In the genomic region with DNA sequence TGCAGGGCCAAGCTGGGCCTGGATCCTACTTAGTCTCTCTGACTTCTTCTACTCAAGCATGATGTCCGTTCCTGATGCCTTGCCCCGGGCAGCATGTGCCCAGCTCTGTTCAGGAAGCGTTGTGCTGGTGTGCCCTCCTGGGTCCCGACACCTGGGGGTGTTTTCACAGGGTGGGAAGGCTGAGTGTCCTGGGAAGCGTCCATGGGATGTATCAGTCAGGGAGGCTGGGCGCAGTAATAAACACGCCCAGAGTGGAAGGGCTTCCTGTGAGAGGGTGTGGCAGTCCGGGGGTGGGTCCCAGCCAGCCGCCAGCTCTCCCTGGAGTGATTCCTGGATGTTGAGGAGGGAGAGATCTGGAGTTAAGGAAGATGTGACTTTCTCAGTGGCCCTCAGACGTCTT, we compare ENCODE assay signal across 2 cellular contexts.
TF ChIP-seq lines count a peak whose summit lies in the region.

No MANE protein-coding gene starts in this region.

TF ChIP-seq in HEK293, 187 proteins besides CTCF, POLR2A, EP300 and RAD21:
- TF ChIP-seq, protein P1, sequence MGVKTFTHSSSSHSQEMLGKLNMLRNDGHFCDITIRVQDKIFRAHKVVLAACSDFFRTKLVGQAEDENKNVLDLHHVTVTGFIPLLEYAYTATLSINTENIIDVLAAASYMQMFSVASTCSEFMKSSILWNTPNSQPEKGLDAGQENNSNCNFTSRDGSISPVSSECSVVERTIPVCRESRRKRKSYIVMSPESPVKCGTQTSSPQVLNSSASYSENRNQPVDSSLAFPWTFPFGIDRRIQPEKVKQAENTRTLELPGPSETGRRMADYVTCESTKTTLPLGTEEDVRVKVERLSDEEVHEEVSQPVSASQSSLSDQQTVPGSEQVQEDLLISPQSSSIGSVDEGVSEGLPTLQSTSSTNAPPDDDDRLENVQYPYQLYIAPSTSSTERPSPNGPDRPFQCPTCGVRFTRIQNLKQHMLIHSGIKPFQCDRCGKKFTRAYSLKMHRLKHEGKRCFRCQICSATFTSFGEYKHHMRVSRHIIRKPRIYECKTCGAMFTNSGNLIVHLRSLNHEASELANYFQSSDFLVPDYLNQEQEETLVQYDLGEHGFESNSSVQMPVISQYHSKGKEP (tag by site-specific recombination; IDR thresholded peaks at IDR 0.05), result no peak
- TF ChIP-seq, protein P2, sequence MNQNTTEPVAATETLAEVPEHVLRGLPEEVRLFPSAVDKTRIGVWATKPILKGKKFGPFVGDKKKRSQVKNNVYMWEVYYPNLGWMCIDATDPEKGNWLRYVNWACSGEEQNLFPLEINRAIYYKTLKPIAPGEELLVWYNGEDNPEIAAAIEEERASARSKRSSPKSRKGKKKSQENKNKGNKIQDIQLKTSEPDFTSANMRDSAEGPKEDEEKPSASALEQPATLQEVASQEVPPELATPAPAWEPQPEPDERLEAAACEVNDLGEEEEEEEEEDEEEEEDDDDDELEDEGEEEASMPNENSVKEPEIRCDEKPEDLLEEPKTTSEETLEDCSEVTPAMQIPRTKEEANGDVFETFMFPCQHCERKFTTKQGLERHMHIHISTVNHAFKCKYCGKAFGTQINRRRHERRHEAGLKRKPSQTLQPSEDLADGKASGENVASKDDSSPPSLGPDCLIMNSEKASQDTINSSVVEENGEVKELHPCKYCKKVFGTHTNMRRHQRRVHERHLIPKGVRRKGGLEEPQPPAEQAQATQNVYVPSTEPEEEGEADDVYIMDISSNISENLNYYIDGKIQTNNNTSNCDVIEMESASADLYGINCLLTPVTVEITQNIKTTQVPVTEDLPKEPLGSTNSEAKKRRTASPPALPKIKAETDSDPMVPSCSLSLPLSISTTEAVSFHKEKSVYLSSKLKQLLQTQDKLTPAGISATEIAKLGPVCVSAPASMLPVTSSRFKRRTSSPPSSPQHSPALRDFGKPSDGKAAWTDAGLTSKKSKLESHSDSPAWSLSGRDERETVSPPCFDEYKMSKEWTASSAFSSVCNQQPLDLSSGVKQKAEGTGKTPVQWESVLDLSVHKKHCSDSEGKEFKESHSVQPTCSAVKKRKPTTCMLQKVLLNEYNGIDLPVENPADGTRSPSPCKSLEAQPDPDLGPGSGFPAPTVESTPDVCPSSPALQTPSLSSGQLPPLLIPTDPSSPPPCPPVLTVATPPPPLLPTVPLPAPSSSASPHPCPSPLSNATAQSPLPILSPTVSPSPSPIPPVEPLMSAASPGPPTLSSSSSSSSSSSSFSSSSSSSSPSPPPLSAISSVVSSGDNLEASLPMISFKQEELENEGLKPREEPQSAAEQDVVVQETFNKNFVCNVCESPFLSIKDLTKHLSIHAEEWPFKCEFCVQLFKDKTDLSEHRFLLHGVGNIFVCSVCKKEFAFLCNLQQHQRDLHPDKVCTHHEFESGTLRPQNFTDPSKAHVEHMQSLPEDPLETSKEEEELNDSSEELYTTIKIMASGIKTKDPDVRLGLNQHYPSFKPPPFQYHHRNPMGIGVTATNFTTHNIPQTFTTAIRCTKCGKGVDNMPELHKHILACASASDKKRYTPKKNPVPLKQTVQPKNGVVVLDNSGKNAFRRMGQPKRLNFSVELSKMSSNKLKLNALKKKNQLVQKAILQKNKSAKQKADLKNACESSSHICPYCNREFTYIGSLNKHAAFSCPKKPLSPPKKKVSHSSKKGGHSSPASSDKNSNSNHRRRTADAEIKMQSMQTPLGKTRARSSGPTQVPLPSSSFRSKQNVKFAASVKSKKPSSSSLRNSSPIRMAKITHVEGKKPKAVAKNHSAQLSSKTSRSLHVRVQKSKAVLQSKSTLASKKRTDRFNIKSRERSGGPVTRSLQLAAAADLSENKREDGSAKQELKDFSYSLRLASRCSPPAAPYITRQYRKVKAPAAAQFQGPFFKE (tag by site-specific recombination; IDR thresholded peaks at IDR 0.05; ENCODE audit: borderline replicate concordance), result no peak
- TF ChIP-seq, protein P3, sequence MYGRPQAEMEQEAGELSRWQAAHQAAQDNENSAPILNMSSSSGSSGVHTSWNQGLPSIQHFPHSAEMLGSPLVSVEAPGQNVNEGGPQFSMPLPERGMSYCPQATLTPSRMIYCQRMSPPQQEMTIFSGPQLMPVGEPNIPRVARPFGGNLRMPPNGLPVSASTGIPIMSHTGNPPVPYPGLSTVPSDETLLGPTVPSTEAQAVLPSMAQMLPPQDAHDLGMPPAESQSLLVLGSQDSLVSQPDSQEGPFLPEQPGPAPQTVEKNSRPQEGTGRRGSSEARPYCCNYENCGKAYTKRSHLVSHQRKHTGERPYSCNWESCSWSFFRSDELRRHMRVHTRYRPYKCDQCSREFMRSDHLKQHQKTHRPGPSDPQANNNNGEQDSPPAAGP (tag by site-specific recombination; IDR thresholded peaks at IDR 0.05), result 0 out of 2 replicates have a peak, but pooled peaks have one; percentile 32
- TF ChIP-seq KLF9 (tag by site-specific recombination; IDR thresholded peaks at IDR 0.05; ENCODE audit: low read depth) (0 out of 2 replicates have a peak, but pooled peaks have one; percentile 27), RBAK (tag by site-specific recombination; IDR thresholded peaks at IDR 0.05) (peak; percentile 99), PBX3 (CRISPR knock-in tag; IDR thresholded peaks at IDR 0.05) (no peak), KLF1 (tag by site-specific recombination; IDR thresholded peaks at IDR 0.05) (peak; percentile 47; the same call in 1 of the 2 replicates), ZBTB1 (tag by site-specific recombination; IDR thresholded peaks at IDR 0.05) (no peak), TRIM28 (IDR thresholded peaks at IDR 0.05; ENCODE audit: borderline replicate concordance, low read length) (peak; percentile 90; the same call in 1 of the 2 replicates)

TF ChIP-seq in K562, 482 proteins besides CTCF, POLR2A, EP300 and RAD21:
- TF ChIP-seq TRIM28 (IDR thresholded peaks at IDR 0.05) (peak; percentile 54; the same call in 1 of the 2 replicates), STAT5A (IDR thresholded peaks at IDR 0.05; ENCODE audit: borderline replicate concordance, low read length) (no peak), ATF7 (IDR thresholded peaks at IDR 0.05) (no peak), ZNF431 (CRISPR knock-in tag; IDR thresholded peaks at IDR 0.05) (no peak), ZSCAN29 (IDR thresholded peaks at IDR 0.05) (no peak), CBX1 (IDR thresholded peaks at IDR 0.05; ENCODE audit: low read depth) (0 out of 2 replicates have a peak, but pooled peaks have one; percentile 43), MTF1 (CRISPR knock-in tag; IDR thresholded peaks at IDR 0.05; ENCODE audit: borderline replicate concordance) (no peak), TEAD1 (CRISPR knock-in tag; IDR thresholded peaks at IDR 0.05) (no peak), ZEB2 (IDR thresholded peaks at IDR 0.05) (no peak), NFRKB (IDR thresholded peaks at IDR 0.05; ENCODE audit: low read depth) (no peak), HES1 (IDR thresholded peaks at IDR 0.05; ENCODE audit: low read depth) (no peak), KDM1A (IDR thresholded peaks at IDR 0.05) (0 out of 4 replicates have a peak, but pooled peaks of 1 of the 2 experiments have one; percentile 14), TAL1 (IDR thresholded peaks at IDR 0.05) (no peak), HNRNPUL1 (IDR thresholded peaks at IDR 0.05; ENCODE audit: low read length) (no peak), BCOR (IDR thresholded peaks at IDR 0.05) (0 out of 2 replicates have a peak, but pooled peaks have one; percentile 24)
- TF ChIP-seq, protein P4, sequence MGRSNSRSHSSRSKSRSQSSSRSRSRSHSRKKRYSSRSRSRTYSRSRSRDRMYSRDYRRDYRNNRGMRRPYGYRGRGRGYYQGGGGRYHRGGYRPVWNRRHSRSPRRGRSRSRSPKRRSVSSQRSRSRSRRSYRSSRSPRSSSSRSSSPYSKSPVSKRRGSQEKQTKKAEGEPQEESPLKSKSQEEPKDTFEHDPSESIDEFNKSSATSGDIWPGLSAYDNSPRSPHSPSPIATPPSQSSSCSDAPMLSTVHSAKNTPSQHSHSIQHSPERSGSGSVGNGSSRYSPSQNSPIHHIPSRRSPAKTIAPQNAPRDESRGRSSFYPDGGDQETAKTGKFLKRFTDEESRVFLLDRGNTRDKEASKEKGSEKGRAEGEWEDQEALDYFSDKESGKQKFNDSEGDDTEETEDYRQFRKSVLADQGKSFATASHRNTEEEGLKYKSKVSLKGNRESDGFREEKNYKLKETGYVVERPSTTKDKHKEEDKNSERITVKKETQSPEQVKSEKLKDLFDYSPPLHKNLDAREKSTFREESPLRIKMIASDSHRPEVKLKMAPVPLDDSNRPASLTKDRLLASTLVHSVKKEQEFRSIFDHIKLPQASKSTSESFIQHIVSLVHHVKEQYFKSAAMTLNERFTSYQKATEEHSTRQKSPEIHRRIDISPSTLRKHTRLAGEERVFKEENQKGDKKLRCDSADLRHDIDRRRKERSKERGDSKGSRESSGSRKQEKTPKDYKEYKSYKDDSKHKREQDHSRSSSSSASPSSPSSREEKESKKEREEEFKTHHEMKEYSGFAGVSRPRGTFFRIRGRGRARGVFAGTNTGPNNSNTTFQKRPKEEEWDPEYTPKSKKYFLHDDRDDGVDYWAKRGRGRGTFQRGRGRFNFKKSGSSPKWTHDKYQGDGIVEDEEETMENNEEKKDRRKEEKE (IDR thresholded peaks at IDR 0.05; ENCODE audit: borderline replicate concordance in 1 of 2, control insufficient read depth in 1 of 2, low read depth in 2 of 2, low read length in 1 of 2), result no peak
- TF ChIP-seq, protein P5, sequence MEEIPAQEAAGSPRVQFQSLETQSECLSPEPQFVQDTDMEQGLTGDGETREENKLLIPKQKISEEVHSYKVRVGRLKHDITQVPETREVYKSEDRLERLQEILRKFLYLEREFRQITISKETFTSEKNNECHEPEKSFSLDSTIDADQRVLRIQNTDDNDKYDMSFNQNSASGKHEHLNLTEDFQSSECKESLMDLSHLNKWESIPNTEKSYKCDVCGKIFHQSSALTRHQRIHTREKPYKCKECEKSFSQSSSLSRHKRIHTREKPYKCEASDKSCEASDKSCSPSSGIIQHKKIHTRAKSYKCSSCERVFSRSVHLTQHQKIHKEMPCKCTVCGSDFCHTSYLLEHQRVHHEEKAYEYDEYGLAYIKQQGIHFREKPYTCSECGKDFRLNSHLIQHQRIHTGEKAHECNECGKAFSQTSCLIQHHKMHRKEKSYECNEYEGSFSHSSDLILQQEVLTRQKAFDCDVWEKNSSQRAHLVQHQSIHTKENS (CRISPR knock-in tag; IDR thresholded peaks at IDR 0.05), result no peak
- TF ChIP-seq, protein P6, sequence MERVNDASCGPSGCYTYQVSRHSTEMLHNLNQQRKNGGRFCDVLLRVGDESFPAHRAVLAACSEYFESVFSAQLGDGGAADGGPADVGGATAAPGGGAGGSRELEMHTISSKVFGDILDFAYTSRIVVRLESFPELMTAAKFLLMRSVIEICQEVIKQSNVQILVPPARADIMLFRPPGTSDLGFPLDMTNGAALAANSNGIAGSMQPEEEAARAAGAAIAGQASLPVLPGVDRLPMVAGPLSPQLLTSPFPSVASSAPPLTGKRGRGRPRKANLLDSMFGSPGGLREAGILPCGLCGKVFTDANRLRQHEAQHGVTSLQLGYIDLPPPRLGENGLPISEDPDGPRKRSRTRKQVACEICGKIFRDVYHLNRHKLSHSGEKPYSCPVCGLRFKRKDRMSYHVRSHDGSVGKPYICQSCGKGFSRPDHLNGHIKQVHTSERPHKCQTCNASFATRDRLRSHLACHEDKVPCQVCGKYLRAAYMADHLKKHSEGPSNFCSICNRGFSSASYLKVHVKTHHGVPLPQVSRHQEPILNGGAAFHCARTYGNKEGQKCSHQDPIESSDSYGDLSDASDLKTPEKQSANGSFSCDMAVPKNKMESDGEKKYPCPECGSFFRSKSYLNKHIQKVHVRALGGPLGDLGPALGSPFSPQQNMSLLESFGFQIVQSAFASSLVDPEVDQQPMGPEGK (CRISPR knock-in tag; IDR thresholded peaks at IDR 0.05; ENCODE audit: borderline replicate concordance), result no peak
